17 cellular contexts compared by ENCODE assay signal in the genomic region with DNA sequence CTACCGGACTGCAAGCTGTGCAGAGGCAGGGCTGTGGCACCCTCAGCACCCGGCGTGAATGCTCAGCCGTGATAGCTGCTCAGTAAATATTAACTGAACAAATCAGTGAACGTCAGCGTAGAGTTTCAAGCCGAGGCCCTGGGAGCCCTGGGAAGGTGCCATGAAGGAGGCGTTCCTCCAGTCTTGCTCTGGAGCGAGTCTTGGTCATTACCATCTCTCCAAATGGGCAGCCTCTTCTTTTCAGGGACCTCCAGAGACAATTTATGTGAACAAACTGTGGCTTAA.
A peak's percentile ranks its signal among the peaks of the same experiment; 100 is the strongest.
DNase-seq lines count a peak whose midpoint lies in the region; ATAC-seq and TF ChIP-seq lines count a peak whose summit lies in the region.
"Had no signal": no experiment of that assay in that cellular context is flagged by ENCODE, and none has a peak within 500 bp of the region (broad histone marks: within the 10 kb centered on the region; RNA-seq: fewer than 3 reads in every experiment).

No MANE protein-coding gene starts in this region.

- H2BK12ac ChIP-seq in H9 (ENCODE audit: insufficient read length, low read depth, low read length) = no peak overlapping the region

- intact Hi-C loops in stomach (cut with DNase I; ENCODE audit: low total_unique reads) = no loop called here
- intact Hi-C loops in left ventricle myocardium superior (cut with micrococcal nuclease) = no loop called here

- no peak overlapping the region for H3K27ac ChIP-seq in H9 (ENCODE audit: insufficient read length, low read depth, low read length)
- peak overlapping the region in 1 of 5 donors; percentile 47 for H3K27ac ChIP-seq in stomach
- H3K27ac ChIP-seq: 22Rv1, BLaER1 had no signal

- no peak overlapping the region for H4K8ac ChIP-seq in H9 (replicated peaks; ENCODE audit: insufficient read length, low read depth, low read length)

- peak; percentile 3 for DNase-seq in activated CD4-positive, alpha-beta T cell treated with anti-CD3 and anti-CD28 coated beads for 1 hour
- no peak for DNase-seq in activated CD4-positive, alpha-beta T cell treated with anti-CD3 and anti-CD28 coated beads, Interleukin-2, amount 50 U/mL, for 48 hours
- DNase-seq in H9 (no peak), kidney tubule cell (ENCODE audit: low spot score) (peak; percentile 36), stomach (peak; percentile 79), left ventricle myocardium superior (no peak)
- DNase-seq: CD4-positive, alpha-beta memory T cell; DMS153; DMS79; GDM1 had no signal

- TF ChIP-seq CTCF in H9 (conservative IDR thresholded peaks at IDR 0.05) (no peak), stomach (IDR thresholded peaks at IDR 0.05) (no peak)

- no peaks in the 10 kb centered on the region for H3K36me3 ChIP-seq in stomach
- H3K36me3 ChIP-seq: BLaER1, HAP-1 had no signal

- ATAC-seq in GM19452 (IDR thresholded peaks at IDR 0.05; ENCODE audit: unreplicated experiment) (no peak), left ventricle myocardium superior (no peak)
- ATAC-seq: A549, HepG2 had no signal

- H3K27ac Mint-ChIP-seq in H9 = peak overlapping the region in 2 of 3 experiments; percentile 31 to 95; a peak in 1 of 7 replicates
- H3K27ac Mint-ChIP-seq: CD4-positive, alpha-beta memory T cell had no signal

- no peak overlapping the region for H2AK5ac ChIP-seq in H9 (ENCODE audit: insufficient read length, low read length)

- no peaks in the 10 kb centered on the region for H3K9me3 Mint-ChIP-seq in H9
- H3K9me3 Mint-ChIP-seq: CD14-positive monocyte; CD4-positive, alpha-beta memory T cell had no signal

- no peaks in the 10 kb centered on the region for H3K79me1 ChIP-seq in H9 (ENCODE audit: insufficient read depth, low read depth, low read length, poor library complexity, severe bottlenecking)

- H3K9ac ChIP-seq in H9 (ENCODE audit: extremely low read depth, insufficient read length, low read length) = no peak overlapping the region
- H3K9ac ChIP-seq: BLaER1 had no signal

- H3K4ac ChIP-seq in H9 (ENCODE audit: low read depth, low read length) = no peak overlapping the region

- H2BK15ac ChIP-seq in H9 (ENCODE audit: low read depth, low read length) = no peak overlapping the region

- H3K56ac ChIP-seq in H9 (ENCODE audit: insufficient read length, low read depth, low read length) = no peak overlapping the region

- H3K4me3 Mint-ChIP-seq in H9 = no peak overlapping the region
- H3K4me3 Mint-ChIP-seq: CD14-positive monocyte; CD4-positive, alpha-beta memory T cell had no signal

- no peak overlapping the region for H2AFZ ChIP-seq in H9 (ENCODE audit: low read length)

- H3K79me2 ChIP-seq in H9 (ENCODE audit: insufficient read depth, low read length) = no peaks in the 10 kb centered on the region

- H3K9me3 ChIP-seq in H9 (ENCODE audit: control insufficient read depth, low read depth, low read length) (no peaks in the 10 kb centered on the region), stomach (no peaks in the 10 kb centered on the region)
- H3K9me3 ChIP-seq: A549, BLaER1, HAP-1 had no signal

- H3K18ac ChIP-seq in H9 (ENCODE audit: insufficient read length, low read depth, low read length) = no peak overlapping the region

- H3K4me1 Mint-ChIP-seq in H9 = peaks cover 0 to 2% of the 10 kb centered on the region in 2 experiments; a peak in 1 of 4 replicates
- H3K4me1 Mint-ChIP-seq: CD14-positive monocyte; CD4-positive, alpha-beta memory T cell had no signal

- H3K23me2 ChIP-seq in H9 (ENCODE audit: insufficient read length, low read depth, low read length, poor library complexity, severe bottlenecking) = no peaks in the 10 kb centered on the region

- H4K91ac ChIP-seq in H9 (ENCODE audit: insufficient read length, low read depth, low read length) = no peak overlapping the region

- no peak for TF ChIP-seq EP300 in stomach (IDR thresholded peaks at IDR 0.05)

- H2BK120ac ChIP-seq in H9 (ENCODE audit: low read depth, low read length, poor library complexity, severe bottlenecking) = no peak overlapping the region

- H3K4me2 ChIP-seq in H9 (ENCODE audit: insufficient read depth, insufficient read length, low read length) = no peak overlapping the region
- H3K4me2 ChIP-seq: A549, BLaER1 had no signal

- H3T11ph ChIP-seq in H9 (ENCODE audit: low read length) = no peak overlapping the region

- H3K4me1 ChIP-seq in H9 (ENCODE audit: insufficient read depth, low read length) (no peaks in the 10 kb centered on the region), stomach (peaks cover 0 to 8% (median 2%) of the 10 kb centered on the region in 4 donors)
- H3K4me1 ChIP-seq: HAP-1 had no signal

- whole genome bisulfite sequencing in H9 (ENCODE audit: extremely low coverage, insufficient read length, low lambda C conversion rate) = no CpG with 5 or more reads among the region's 9 CpGs
- 30 to 66% (median 46%) methylated on average over 6 to 9 of the region's 9 CpGs for WGBS in stomach, 5 donors

- H3K4me3 ChIP-seq in stomach = no peak overlapping the region
- H3K4me3 ChIP-seq: A549, BLaER1, HAP-1 had no signal

- H4K5ac ChIP-seq in H9 (ENCODE audit: insufficient read length, low read depth, low read length) = no peak overlapping the region

- H3K27me3 ChIP-seq in H9 (ENCODE audit: insufficient read depth, low read length) (no peaks in the 10 kb centered on the region), stomach (no peaks in the 10 kb centered on the region)
- H3K27me3 ChIP-seq: BLaER1 had no signal

- no peak overlapping the region for H2BK5ac ChIP-seq in H9 (ENCODE audit: insufficient read length, low read length)

- no peaks in the 10 kb centered on the region for H3K36me3 Mint-ChIP-seq in H9 (ENCODE audit: insufficient read depth in 1 of 3, low read depth in 3 of 3)
- H3K36me3 Mint-ChIP-seq: CD14-positive monocyte; CD4-positive, alpha-beta memory T cell had no signal

- H2BK20ac ChIP-seq in H9 (ENCODE audit: low read depth, low read length, poor library complexity, severe bottlenecking) = no peak overlapping the region

- H3K14ac ChIP-seq in H9 (ENCODE audit: insufficient read depth, low read length) = no peak overlapping the region

- TF ChIP-seq POLR2A in stomach (IDR thresholded peaks at IDR 0.05) = no peak

- H4K20me1 ChIP-seq in H9 (ENCODE audit: control insufficient read depth, insufficient read depth, insufficient read length) = no peaks in the 10 kb centered on the region
- H4K20me1 ChIP-seq: BLaER1 had no signal

- no peak overlapping the region for H3K23ac ChIP-seq in H9 (ENCODE audit: insufficient read length, low read depth, low read length)

- H3K27me3 Mint-ChIP-seq in H9 (ENCODE audit: low read depth) = no peaks in the 10 kb centered on the region; the same call in 1 of the 2 replicates

Comparison
In these comparisons a context has a peak if more than half of its experiments do, and no peak if none do; other contexts are left out.
1. DNase-seq: peak in activated CD4-positive, alpha-beta T cell treated with anti-CD3 and anti-CD28 coated beads for 1 hour (single experiment), kidney tubule cell (single experiment) and stomach (single experiment); none in activated CD4-positive, alpha-beta T cell treated with anti-CD3 and anti-CD28 coated beads, Interleukin-2, amount 50 U/mL, for 48 hours (0 of 2), H9 (single experiment) and left ventricle myocardium superior (single experiment).